1 cellular context compared by ENCODE assay signal in genomic region chr12:106001819-106002218, GRCh38.
TF ChIP-seq lines count a peak whose summit lies in the region.

No MANE protein-coding gene starts in this region.

TF ChIP-seq in GM23338, 12 proteins besides CTCF, POLR2A, EP300 and RAD21 (continued from another document):
- TF ChIP-seq ZNF462 (CRISPR knock-in tag; IDR thresholded peaks at IDR 0.05) = no peak
- TF ChIP-seq EZH2phosphoT487 (IDR thresholded peaks at IDR 0.05; ENCODE audit: unreplicated experiment) = no peak
